ENCODE assay signal across 24 cellular contexts in genomic region chr18:841647-842370, GRCh38.
"Had no signal": no experiment of that assay in that cellular context is flagged by ENCODE, and none has a peak within 500 bp of the region (broad histone marks: within the 10 kb centered on the region; RNA-seq: fewer than 3 reads in every experiment).

No MANE protein-coding gene starts in this region.

- H3K9ac ChIP-seq: parathyroid adenoma had no signal

- ATAC-seq: activated CD8-positive, alpha-beta memory T cell treated with anti-CD3 and anti-CD28 coated beads, Interleukin-2, amount 10 ng/mL, durations not matched to agents 7 days and 5 days; activated CD8-positive, alpha-beta T cell treated with anti-CD3 and anti-CD28 coated beads for 36 hours; gastroesophageal sphincter; right cardiac atrium; stimulated activated naive CD8-positive, alpha-beta T cell treated with anti-CD3 and anti-CD28 coated beads, Interleukin-15, amount 100 ng/mL, for 72 hours; T-helper 17 cell had no signal

- H3K36me3 Mint-ChIP-seq: activated CD8-positive, alpha-beta memory T cell treated with anti-CD3 and anti-CD28 coated beads, Interleukin-2, amount 10 ng/mL, durations not matched to agents 7 days and 5 days; activated naive CD4-positive, alpha-beta T cell treated with anti-CD3 and anti-CD28 coated beads, Interleukin-2, amount 50 U/mL, for 72 hours; memory B cell had no signal

- H3K79me2 ChIP-seq: parathyroid adenoma had no signal

- H3K36me3 ChIP-seq: ascending aorta, gastroesophageal sphincter, neutrophil, tibial artery, WERI-Rb-1 had no signal

- H3K9me3 ChIP-seq: ascending aorta, gastroesophageal sphincter, neutrophil, tibial artery had no signal

- H3K27ac Mint-ChIP-seq: activated CD4-positive, alpha-beta T cell treated with anti-CD3 and anti-CD28 coated beads, Interleukin-2, amount 10 ng/mL, durations not matched to agents 7 days and 5 days; activated CD8-positive, alpha-beta memory T cell treated with anti-CD3 and anti-CD28 coated beads, Interleukin-2, amount 10 ng/mL, durations not matched to agents 7 days and 5 days; activated CD8-positive, alpha-beta T cell treated with anti-CD3 and anti-CD28 coated beads for 36 hours; activated naive CD4-positive, alpha-beta T cell treated with anti-CD3 and anti-CD28 coated beads, Interleukin-2, amount 50 U/mL, for 72 hours; memory B cell; nephron; T-helper 17 cell had no signal

- H2AFZ ChIP-seq: parathyroid adenoma had no signal

- FAIRE-seq: colon had no signal

- H3K4me3 Mint-ChIP-seq: activated CD4-positive, alpha-beta T cell treated with anti-CD3 and anti-CD28 coated beads, Interleukin-2, amount 10 ng/mL, durations not matched to agents 7 days and 5 days; activated CD8-positive, alpha-beta memory T cell treated with anti-CD3 and anti-CD28 coated beads, Interleukin-2, amount 10 ng/mL, durations not matched to agents 7 days and 5 days; activated CD8-positive, alpha-beta T cell treated with anti-CD3 and anti-CD28 coated beads for 36 hours; memory B cell; nephron; stimulated activated naive CD8-positive, alpha-beta T cell treated with anti-CD3 and anti-CD28 coated beads, Interleukin-15, amount 100 ng/mL, for 72 hours; T-helper 17 cell had no signal

- H3K27me3 ChIP-seq: ascending aorta, gastroesophageal sphincter, tibial artery had no signal

- DNase-seq: activated CD4-positive, alpha-beta T cell treated with anti-CD3 and anti-CD28 coated beads, Interleukin-2, amount 10 ng/mL, durations not matched to agents 7 days and 5 days; activated CD4-positive, CD25-positive, alpha-beta regulatory T cell treated with anti-CD3 and anti-CD28 coated beads, Interleukin-2, amount 50 U/mL, for 72 hours; activated CD8-positive, alpha-beta memory T cell treated with anti-CD3 and anti-CD28 coated beads, Interleukin-2, amount 10 ng/mL, durations not matched to agents 7 days and 5 days; activated CD8-positive, alpha-beta T cell treated with anti-CD3 and anti-CD28 coated beads for 36 hours; activated effector memory CD4-positive, alpha-beta T cell treated with anti-CD3 and anti-CD28 coated beads, Interleukin-2, amount 50 U/mL, for 16 hours; activated T-cell treated with anti-CD3 and anti-CD28 coated beads for 4 hours; central memory CD4-positive, alpha-beta T cell; effector memory CD4-positive, alpha-beta T cell; head of caudate nucleus; hypothalamus; right cardiac atrium; stimulated activated CD4-positive, alpha-beta T cell treated with anti-CD3 and anti-CD28 coated beads, Interleukin-1b, Interleukin-23, amount 100 ng/mL, for 48 hours; stimulated activated naive CD8-positive, alpha-beta T cell treated with anti-CD3 and anti-CD28 coated beads, Interleukin-15, amount 100 ng/mL, for 72 hours; T-helper 17 cell; tibial artery; WERI-Rb-1 had no signal

- H3K27ac ChIP-seq: ascending aorta, gastroesophageal sphincter, neutrophil, parathyroid adenoma, tibial artery, WERI-Rb-1 had no signal

- H3K9me3 Mint-ChIP-seq: activated CD4-positive, alpha-beta T cell treated with anti-CD3 and anti-CD28 coated beads, Interleukin-2, amount 10 ng/mL, durations not matched to agents 7 days and 5 days; activated CD8-positive, alpha-beta T cell treated with anti-CD3 and anti-CD28 coated beads for 36 hours; activated naive CD4-positive, alpha-beta T cell treated with anti-CD3 and anti-CD28 coated beads, Interleukin-2, amount 50 U/mL, for 72 hours; memory B cell; nephron; stimulated activated naive CD8-positive, alpha-beta T cell treated with anti-CD3 and anti-CD28 coated beads, Interleukin-15, amount 100 ng/mL, for 72 hours had no signal

- H3K4me3 ChIP-seq: ascending aorta, gastroesophageal sphincter, tibial artery had no signal
